In the genomic region with DNA sequence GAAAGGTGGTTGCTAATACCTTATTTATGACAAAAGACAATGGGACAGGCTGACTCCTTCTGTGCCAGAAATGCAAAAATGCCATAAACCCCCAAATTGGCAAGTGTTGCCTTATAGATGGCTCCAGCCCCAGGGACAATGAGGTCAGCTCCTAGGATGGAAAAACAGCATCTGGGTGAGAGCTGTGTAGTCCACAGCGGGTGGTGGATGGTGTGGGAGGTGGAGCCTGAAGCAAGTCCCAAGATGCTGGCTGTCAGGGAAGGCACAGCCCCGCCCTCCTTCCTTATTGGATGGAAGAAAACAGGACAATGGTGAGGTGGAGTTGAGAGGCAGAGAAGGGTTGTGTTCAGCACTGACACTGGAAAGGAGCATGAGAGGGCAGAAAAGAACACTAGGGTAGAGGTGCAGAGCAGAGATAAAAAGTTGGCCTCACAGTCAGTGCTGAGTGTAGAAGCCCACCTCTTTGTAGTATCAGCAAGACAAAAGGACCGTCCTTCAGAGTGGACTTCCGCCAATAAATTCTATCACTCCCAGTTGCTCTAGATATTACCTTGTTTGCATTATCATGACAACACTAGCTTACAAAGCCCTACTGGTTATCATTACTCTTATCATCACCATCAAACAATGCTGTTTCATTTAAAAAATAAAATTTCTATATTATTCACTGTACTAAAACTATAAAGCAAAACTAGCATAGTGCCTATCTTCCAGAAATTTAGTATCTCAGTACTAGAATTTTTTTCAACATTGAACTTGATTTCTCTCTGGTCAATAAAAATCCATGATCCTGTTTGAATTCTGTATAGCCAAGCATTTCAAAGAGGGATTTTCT, we compare ENCODE assay signal across 8 cellular contexts.
DNase-seq lines count a peak whose midpoint lies in the region; ATAC-seq and TF ChIP-seq lines count a peak whose summit lies in the region.

No MANE protein-coding gene starts in this region.

- DNase-seq in SKM-1 (lab: John Stamatoyannopoulos, UW; ENCODE audit: unreplicated experiment) = peak; percentile 54
- no peak for DNase-seq in effector memory CD4-positive, alpha-beta T cell
- no peak for DNase-seq in NCI-H345 (lab: John Stamatoyannopoulos, UW)
- DNase-seq in activated CD4-positive, CD25-positive, alpha-beta regulatory T cell (lab: John Stamatoyannopoulos, UW) = no peak

- H3K4me3 ChIP-seq in DOHH2 (ENCODE audit: low read length) = peak overlapping the region; percentile 46
- H3K4me3 ChIP-seq in Loucy (ENCODE audit: low read length, poor library complexity, severe bottlenecking) = peak overlapping the region; percentile 69
- H3K4me3 ChIP-seq in effector memory CD4-positive, alpha-beta T cell (ENCODE audit: insufficient read depth, low read depth, low read length, poor library complexity, severe bottlenecking) = no peak overlapping the region
- peak overlapping the region in 1 of 2 donors; percentile 6 for H3K4me3 ChIP-seq in mucosa of rectum (ENCODE audit: low read length in 2 of 2)

- H3K4me1 ChIP-seq in DOHH2 (ENCODE audit: control insufficient read depth, low read length) = peaks cover 53% of the 10 kb centered on the region
- H3K4me1 ChIP-seq in Loucy (ENCODE audit: insufficient read depth, low read length, poor library complexity, severe bottlenecking) = peaks cover 55% of the 10 kb centered on the region
- H3K4me1 ChIP-seq in effector memory CD4-positive, alpha-beta T cell (ENCODE audit: control insufficient read depth, insufficient read depth, low read length, poor library complexity, severe bottlenecking) = peaks cover 24% of the 10 kb centered on the region
- peaks cover 22 to 26% of the 10 kb centered on the region in 2 donors for H3K4me1 ChIP-seq in mucosa of rectum (ENCODE audit: control insufficient read depth in 2 of 2, insufficient read depth in 2 of 2, low read length in 2 of 2)

- TF ChIP-seq CTCF in DOHH2 (IDR thresholded peaks at IDR 0.05; ENCODE audit: low read depth, low read length, poor library complexity, severe bottlenecking) (no peak), Loucy (conservative IDR thresholded peaks at IDR 0.05; ENCODE audit: low read length) (no peak)

- H4K20me1 ChIP-seq in DOHH2 (ENCODE audit: control insufficient read depth, insufficient read depth, low read depth, low read length) (no peaks in the 10 kb centered on the region), Loucy (ENCODE audit: insufficient read depth, low read length, poor library complexity, severe bottlenecking) (peaks cover 10% of the 10 kb centered on the region)

- H3K79me2 ChIP-seq in DOHH2 (ENCODE audit: control insufficient read depth, low read length) = peaks cover 13% of the 10 kb centered on the region
- peaks cover 35% of the 10 kb centered on the region for H3K79me2 ChIP-seq in Loucy (ENCODE audit: insufficient read depth, low read length)

- H3K27me3 ChIP-seq in DOHH2 (ENCODE audit: control insufficient read depth, low read length) (no peaks in the 10 kb centered on the region), Loucy (ENCODE audit: insufficient read depth, low read length, poor library complexity, severe bottlenecking) (no peaks in the 10 kb centered on the region), mucosa of rectum (ENCODE audit: control insufficient read depth in 2 of 2, insufficient read depth in 2 of 2, low read length in 2 of 2) (no peaks in the 10 kb centered on the region)
- no peaks in the 10 kb centered on the region for H3K27me3 ChIP-seq in effector memory CD4-positive, alpha-beta T cell (replicated peaks; ENCODE audit: control insufficient read depth, insufficient read depth, low read length, poor library complexity, severe bottlenecking)

- H3K9me3 ChIP-seq in DOHH2 (ENCODE audit: control insufficient read depth, insufficient read depth, low read length) (no peaks in the 10 kb centered on the region), Loucy (ENCODE audit: insufficient read depth, low read depth, low read length) (no peaks in the 10 kb centered on the region), mucosa of rectum (ENCODE audit: control insufficient read depth in 2 of 2, low read length in 2 of 2) (no peaks in the 10 kb centered on the region)
- no peaks in the 10 kb centered on the region for H3K9me3 ChIP-seq in effector memory CD4-positive, alpha-beta T cell (ENCODE audit: control insufficient read depth, low read length)

- H3K27ac ChIP-seq in DOHH2 (ENCODE audit: low read depth, low read length) (no peak overlapping the region), mucosa of rectum (ENCODE audit: low read depth in 2 of 2, low read length in 2 of 2) (peak overlapping the region; percentile 66 to 67)
- H3K27ac ChIP-seq in effector memory CD4-positive, alpha-beta T cell (ENCODE audit: insufficient read depth, low read length, poor library complexity, severe bottlenecking) = peak overlapping the region; percentile 40

- peak overlapping the region; percentile 83 for H3K9ac ChIP-seq in Loucy (ENCODE audit: low read depth, low read length, poor library complexity, severe bottlenecking)
- peak overlapping the region in 1 of 2 donors; percentile 28 for H3K9ac ChIP-seq in mucosa of rectum (ENCODE audit: low read depth in 1 of 2, low read length in 2 of 2)

- H2AFZ ChIP-seq in Loucy (ENCODE audit: low read length) = peak overlapping the region; percentile 11; the same call in 1 of the 2 replicates

- no peaks in the 10 kb centered on the region for H3K9me2 ChIP-seq in DOHH2 (replicated peaks; ENCODE audit: control insufficient read depth, low read length)
- H3K9me2 ChIP-seq in Loucy (replicated peaks; ENCODE audit: low read depth, low read length) = no peaks in the 10 kb centered on the region

- no peak for ATAC-seq in HG03175 (IDR thresholded peaks at IDR 0.05; ENCODE audit: unreplicated experiment)

- peaks cover 7% of the 10 kb centered on the region for H3K36me3 ChIP-seq in DOHH2 (ENCODE audit: control insufficient read depth, low read length)
- H3K36me3 ChIP-seq in Loucy (ENCODE audit: insufficient read depth, low read length) = no peaks in the 10 kb centered on the region
- H3K36me3 ChIP-seq in effector memory CD4-positive, alpha-beta T cell (ENCODE audit: control insufficient read depth, insufficient read depth, low read length) = no peaks in the 10 kb centered on the region
- H3K36me3 ChIP-seq in mucosa of rectum (ENCODE audit: control insufficient read depth in 2 of 2, insufficient read depth in 2 of 2, low read length in 2 of 2) = no peaks in the 10 kb centered on the region

- H3F3A ChIP-seq in DOHH2 (ENCODE audit: control insufficient read depth, insufficient read depth) = peaks cover 12% of the 10 kb centered on the region
- H3F3A ChIP-seq in Loucy (ENCODE audit: low read depth) = peaks cover 20% of the 10 kb centered on the region

- H3K4me2 ChIP-seq in DOHH2 (ENCODE audit: low read length) (peak overlapping the region; percentile 64), Loucy (ENCODE audit: low read depth, low read length, poor library complexity, severe bottlenecking) (peak overlapping the region; percentile 82)
